25 cellular contexts compared by ENCODE assay signal in genomic region chr4:172751550-172751949, GRCh38.
DNase-seq lines count a peak whose midpoint lies in the region; ATAC-seq and TF ChIP-seq lines count a peak whose summit lies in the region.
"Had no signal": no experiment of that assay in that cellular context is flagged by ENCODE, and none has a peak within 500 bp of the region (broad histone marks: within the 10 kb centered on the region; RNA-seq: fewer than 3 reads in every experiment).

No MANE protein-coding gene starts in this region.

- ATAC-seq in GM18517 (IDR thresholded peaks at IDR 0.05; ENCODE audit: unreplicated experiment), result peak; percentile 11
- peak; percentile 16 for ATAC-seq in GM21367 (IDR thresholded peaks at IDR 0.05; ENCODE audit: unreplicated experiment)
- ATAC-seq in HG03139 (IDR thresholded peaks at IDR 0.05; ENCODE audit: unreplicated experiment), result peak; percentile 4
- no peak for ATAC-seq in HG03095 (IDR thresholded peaks at IDR 0.05; ENCODE audit: unreplicated experiment)
- ATAC-seq in GM21423 (IDR thresholded peaks at IDR 0.05; ENCODE audit: unreplicated experiment), result no peak
- ATAC-seq: activated CD8-positive, alpha-beta T cell treated with anti-CD3 and anti-CD28 coated beads, Interleukin-2, amount 10 ng/mL, durations not matched to agents 7 days and 5 days; heart right ventricle had no signal

- H3K4me2 ChIP-seq in OCI-LY3 (ENCODE audit: low read length), result peak overlapping the region; percentile 18; the same call in 1 of the 2 replicates

- H3K9me3 Mint-ChIP-seq in activated CD4-positive, alpha-beta memory T cell treated with anti-CD3 and anti-CD28 coated beads, Interleukin-2, amount 10 ng/mL, durations not matched to agents 7 days and 5 days, result no peaks in the 10 kb centered on the region
- H3K9me3 Mint-ChIP-seq: dendritic cell treated with granulocyte-macrophage colony-stimulating factor and Interleukin-4, amounts not matched to agents 40 ng/mL and 50 ng/mL, for 4 days had no signal

- H3K9me3 ChIP-seq in OCI-LY3 (ENCODE audit: insufficient read depth, low read length), result peaks cover 4% of the 10 kb centered on the region; the same call in 1 of the 2 replicates
- H3K9me3 ChIP-seq: heart right ventricle, sigmoid colon had no signal

- no peak overlapping the region for H3K4me3 Mint-ChIP-seq in activated CD4-positive, alpha-beta memory T cell treated with anti-CD3 and anti-CD28 coated beads, Interleukin-2, amount 10 ng/mL, durations not matched to agents 7 days and 5 days
- H3K4me3 Mint-ChIP-seq: activated CD8-positive, alpha-beta T cell treated with anti-CD3 and anti-CD28 coated beads, Interleukin-2, amount 10 ng/mL, durations not matched to agents 7 days and 5 days; dendritic cell treated with granulocyte-macrophage colony-stimulating factor and Interleukin-4, amounts not matched to agents 40 ng/mL and 50 ng/mL, for 4 days; mesothelial cell of epicardium; nephron; stimulated activated effector memory CD8-positive, alpha-beta T cell treated with anti-CD3 and anti-CD28 coated beads, Interleukin-12 subunit alpha, Interleukin-12 subunit beta, amount 100 ng/mL, for 72 hours had no signal

- H3K4me3 ChIP-seq in OCI-LY3 (ENCODE audit: low read length), result no peak overlapping the region
- H3K4me3 ChIP-seq: heart right ventricle, sigmoid colon had no signal

- CTCF ChIA-PET in activated CD4-positive, alpha-beta memory T cell treated with anti-CD3 and anti-CD28 coated beads, Interleukin-2, amount 10 ng/mL, durations not matched to agents 7 days and 5 days (lab: Charles Lee), result no interaction called here

- POLR2A ChIA-PET in activated CD4-positive, alpha-beta memory T cell treated with anti-CD3 and anti-CD28 coated beads, Interleukin-2, amount 10 ng/mL, durations not matched to agents 7 days and 5 days (lab: Charles Lee), result no interaction called here

- H3K36me3 Mint-ChIP-seq in activated CD4-positive, alpha-beta memory T cell treated with anti-CD3 and anti-CD28 coated beads, Interleukin-2, amount 10 ng/mL, durations not matched to agents 7 days and 5 days (ENCODE audit: low read depth), result no peaks in the 10 kb centered on the region
- H3K36me3 Mint-ChIP-seq: stimulated activated effector memory CD8-positive, alpha-beta T cell treated with anti-CD3 and anti-CD28 coated beads, Interleukin-12 subunit alpha, Interleukin-12 subunit beta, amount 100 ng/mL, for 72 hours had no signal

- TF ChIP-seq CTCF in OCI-LY3 (IDR thresholded peaks at IDR 0.05; ENCODE audit: low read depth, low read length), result no peak

- H3K27me3 Mint-ChIP-seq in activated CD4-positive, alpha-beta memory T cell treated with anti-CD3 and anti-CD28 coated beads, Interleukin-2, amount 10 ng/mL, durations not matched to agents 7 days and 5 days, result no peaks in the 10 kb centered on the region
- H3K27me3 Mint-ChIP-seq: dendritic cell treated with granulocyte-macrophage colony-stimulating factor and Interleukin-4, amounts not matched to agents 40 ng/mL and 50 ng/mL, for 4 days had no signal

- H2AFZ ChIP-seq in OCI-LY3 (ENCODE audit: low read depth, low read length), result no peak overlapping the region

- H3K27me3 ChIP-seq in OCI-LY3 (ENCODE audit: low read depth, low read length), result no peaks in the 10 kb centered on the region
- H3K27me3 ChIP-seq: heart right ventricle, sigmoid colon had no signal

- no peak overlapping the region for H3K27ac ChIP-seq in OCI-LY3 (ENCODE audit: low read length)
- H3K27ac ChIP-seq: heart right ventricle, sigmoid colon had no signal

- no peaks in the 10 kb centered on the region for H3K4me1 Mint-ChIP-seq in activated CD4-positive, alpha-beta memory T cell treated with anti-CD3 and anti-CD28 coated beads, Interleukin-2, amount 10 ng/mL, durations not matched to agents 7 days and 5 days
- H3K4me1 Mint-ChIP-seq: mesothelial cell of epicardium; nephron; stimulated activated effector memory CD8-positive, alpha-beta T cell treated with anti-CD3 and anti-CD28 coated beads, Interleukin-12 subunit alpha, Interleukin-12 subunit beta, amount 100 ng/mL, for 72 hours had no signal

- peaks cover 11% of the 10 kb centered on the region for H3K4me1 ChIP-seq in OCI-LY3 (ENCODE audit: low read length)
- H3K4me1 ChIP-seq: heart right ventricle, sigmoid colon had no signal

- no peak overlapping the region for H3K9ac ChIP-seq in OCI-LY3 (ENCODE audit: low read length)

- no peak overlapping the region for H3K27ac Mint-ChIP-seq in activated CD4-positive, alpha-beta memory T cell treated with anti-CD3 and anti-CD28 coated beads, Interleukin-2, amount 10 ng/mL, durations not matched to agents 7 days and 5 days
- H3K27ac Mint-ChIP-seq: activated CD8-positive, alpha-beta T cell treated with anti-CD3 and anti-CD28 coated beads, Interleukin-2, amount 10 ng/mL, durations not matched to agents 7 days and 5 days; dendritic cell treated with granulocyte-macrophage colony-stimulating factor and Interleukin-4, amounts not matched to agents 40 ng/mL and 50 ng/mL, for 4 days; mesothelial cell of epicardium; nephron; stimulated activated effector memory CD8-positive, alpha-beta T cell treated with anti-CD3 and anti-CD28 coated beads, Interleukin-12 subunit alpha, Interleukin-12 subunit beta, amount 100 ng/mL, for 72 hours had no signal

- H3K36me3 ChIP-seq in OCI-LY3 (replicated peaks; ENCODE audit: low read depth, low read length), result no peaks in the 10 kb centered on the region
- H3K36me3 ChIP-seq: heart right ventricle, sigmoid colon had no signal

- no peaks in the 10 kb centered on the region for H3K79me2 ChIP-seq in OCI-LY3 (ENCODE audit: low read length)

- DNase-seq in mucosa of gallbladder (ENCODE audit: low spot score), result no peak
- DNase-seq in activated CD4-positive, alpha-beta memory T cell treated with anti-CD3 and anti-CD28 coated beads, Interleukin-2, amount 10 ng/mL, durations not matched to agents 7 days and 5 days, result no peak
- DNase-seq: activated CD8-positive, alpha-beta T cell treated with anti-CD3 and anti-CD28 coated beads, Interleukin-2, amount 10 ng/mL, durations not matched to agents 7 days and 5 days; activated naive CD4-positive, alpha-beta T cell; activated T-cell treated with anti-CD3 and anti-CD28 coated beads, Interleukin-2, amount 50 U/mL, for 1 hour; amniotic stem cell; C1 segment of cervical spinal cord; H7; heart right ventricle; KBM-7; MV-4-11; NCI-H187; NCI-H510A treated with DMSO at 0.1 percent for 48 hours; posterior cingulate gyrus; sigmoid colon had no signal

- H4K20me1 ChIP-seq in OCI-LY3 (ENCODE audit: insufficient read depth, low read length), result no peaks in the 10 kb centered on the region

Comparison
In these comparisons a context has a peak if more than half of its experiments do, and no peak if none do; other contexts are left out.
1. ATAC-seq: peak in GM18517 (single experiment), GM21367 (single experiment) and HG03139 (single experiment); none in HG03095 (single experiment) and GM21423 (single experiment).